ENCODE assay signal across 8 cellular contexts in genomic region chr20:62925420-62926228, GRCh38. TPM values are rescaled to one million over a fixed set of nuclear protein-coding genes. Genes with fewer than 3 reads are reported as not detected.
DNase-seq lines count a peak whose midpoint lies in the region; ATAC-seq and TF ChIP-seq lines count a peak whose summit lies in the region.

No MANE protein-coding gene starts in this region.

- H3K18ac ChIP-seq in neuronal stem cell (ENCODE audit: low read length): peak overlapping the region; percentile 94

- no peak for TF ChIP-seq CTCF in GM12865 (IDR thresholded peaks at IDR 0.05; ENCODE audit: insufficient read depth, low read depth, low read length, missing control alignments)
- TF ChIP-seq CTCF in HCT116 (IDR thresholded peaks at IDR 0.05 in 2 of 3, conservative IDR thresholded peaks at IDR 0.05 in 1 of 3; ENCODE audit: borderline replicate concordance in 1 of 3, insufficient read depth in 1 of 3, low read depth in 2 of 3, low read length in 2 of 3): no peak
- TF ChIP-seq CTCF in fibroblast of mammary gland (conservative IDR thresholded peaks at IDR 0.05; ENCODE audit: control insufficient read depth, insufficient read depth, low read depth, low read length): no peak

- 0 out of 4 replicates have a peak, but pooled peaks cover 0 to 3% of the 10 kb centered on the region in 2 experiments for H3K36me3 ChIP-seq in HCT116 (ENCODE audit: control insufficient read depth in 1 of 2, insufficient read depth in 2 of 2, low read length in 2 of 2)
- peaks cover 0 to 12% of the 10 kb centered on the region in 2 donors for H3K36me3 ChIP-seq in neuronal stem cell (replicated peaks in 1 of 2; ENCODE audit: control insufficient read depth in 2 of 2, insufficient read depth in 2 of 2, low read length in 2 of 2)

- H3K27me3 ChIP-seq in HCT116 (ENCODE audit: insufficient read depth, low read length) (no peaks in the 10 kb centered on the region), neuronal stem cell (ENCODE audit: control insufficient read depth in 3 of 3, insufficient read depth in 3 of 3, low read depth in 1 of 3, low read length in 3 of 3) (no peaks in the 10 kb centered on the region)

- no peak for TF ChIP-seq RAD21 in HCT116 (IDR thresholded peaks at IDR 0.05; ENCODE audit: low read depth)

- ATAC-seq in HCT116: peak; percentile 8

- H3K27ac ChIP-seq in HCT116 (ENCODE audit: low read depth, low read length): peak overlapping the region; percentile 94
- H3K27ac ChIP-seq in neuronal stem cell (replicated peaks; ENCODE audit: low read length): peak overlapping the region; percentile 51

- peak overlapping the region; percentile 85 for H2AK5ac ChIP-seq in neuronal stem cell (ENCODE audit: low read depth, low read length)

- H2BK12ac ChIP-seq in neuronal stem cell (ENCODE audit: low read length): no peak overlapping the region

- H3K9ac ChIP-seq in HCT116 (ENCODE audit: low read length) (peak overlapping the region; percentile 96), neuronal stem cell (ENCODE audit: low read depth, low read length, poor library complexity) (peak overlapping the region; percentile 95)

- no peak overlapping the region for H2BK15ac ChIP-seq in neuronal stem cell (ENCODE audit: low read length)

- peak overlapping the region; percentile 62 for H2BK5ac ChIP-seq in neuronal stem cell (ENCODE audit: low read length)

- no peak overlapping the region for H2AFZ ChIP-seq in HCT116 (ENCODE audit: low read depth, low read length, poor library complexity, severe bottlenecking)
- peak overlapping the region; percentile 84 for H2AFZ ChIP-seq in neuronal stem cell (ENCODE audit: low read length)

- intact Hi-C loops in HCT116 (cut with micrococcal nuclease): no loop called here

- TF ChIP-seq POLR2A in HCT116 (IDR thresholded peaks at IDR 0.05; ENCODE audit: borderline replicate concordance, extremely low read depth, insufficient read depth, insufficient read length): no peak

- H2BK120ac ChIP-seq in neuronal stem cell (ENCODE audit: low read depth, low read length): no peak overlapping the region

- H4K91ac ChIP-seq in neuronal stem cell (ENCODE audit: low read depth, low read length, poor library complexity): no peak overlapping the region

- H3K9me3 ChIP-seq in HCT116 (ENCODE audit: control insufficient read depth in 1 of 2, insufficient read depth in 1 of 2, low read depth in 1 of 2, low read length in 2 of 2) (no peaks in the 10 kb centered on the region), neuronal stem cell (replicated peaks in 1 of 2; ENCODE audit: control insufficient read depth in 2 of 2, insufficient read depth in 1 of 2, low read depth in 1 of 2, low read length in 2 of 2) (no peaks in the 10 kb centered on the region)

- H3K9me2 ChIP-seq in HCT116 (ENCODE audit: insufficient read depth): no peaks in the 10 kb centered on the region

- H3K23ac ChIP-seq in neuronal stem cell (ENCODE audit: low read depth, low read length, poor library complexity): peak overlapping the region; percentile 55

- H3K4me2 ChIP-seq in HCT116 (ENCODE audit: low read length): peak overlapping the region; percentile 75
- peak overlapping the region; percentile 67 for H3K4me2 ChIP-seq in neuronal stem cell (ENCODE audit: insufficient read depth, low read length, poor library complexity, severe bottlenecking)

- peaks cover 4% of the 10 kb centered on the region for H3K79me1 ChIP-seq in neuronal stem cell (ENCODE audit: low read depth, low read length)

- peaks cover 46% of the 10 kb centered on the region for H4K20me1 ChIP-seq in HCT116 (ENCODE audit: insufficient read depth)

- H4K8ac ChIP-seq in neuronal stem cell (ENCODE audit: low read depth, low read length): no peak overlapping the region

- peak; percentile 69 for DNase-seq in GM12865 (ENCODE audit: low read depth)
- DNase-seq in HCT116 (ENCODE audit: low read depth, low spot score): no peak
- DNase-seq in NAMALWA (ENCODE audit: low spot score): peak; percentile 61
- peak; percentile 66 to 70 for DNase-seq in activated T-cell treated with anti-CD3 and anti-CD28 coated beads, Interleukin-2, amount 50 U/mL, for 48 hours
- DNase-seq in fibroblast of mammary gland (ENCODE audit: low read depth): no peak
- no peak for DNase-seq in neuronal stem cell (ENCODE audit: low spot score)
- DNase-seq in pons (ENCODE audit: low spot score): no peak
- no peak for DNase-seq in HEK293T (ENCODE audit: extremely low spot score)

- peaks cover 99% of the 10 kb centered on the region for H3K79me2 ChIP-seq in HCT116 (ENCODE audit: insufficient read depth, low read length)

- WGBS in neuronal stem cell (ENCODE audit: extremely low coverage in 2 of 2, insufficient read length in 2 of 2, insufficient replicate concordance in 1 of 2), 2 donors: no CpG with 5 or more reads among the region's 63 CpGs

- POLR2A ChIA-PET in HCT116 (lab: Charles Lee) (no interaction called here), HEK293T (lab: Yijun Ruan, JAX) (interaction anchor here (6.5 kb wide), 1 partner anchor 11 kb away, joined by 50 read pairs; the partner anchor contains the start of gene GID8)

- TSS peak; percentile 51 for BruUV-seq in HCT116 (replicated peaks; lab: Mats Ljungman, UMichigan)

- H3K4me1 ChIP-seq in HCT116 (ENCODE audit: control insufficient read depth in 1 of 2, insufficient read depth in 2 of 2, low read length in 2 of 2) (peaks cover 49 to 79% of the 10 kb centered on the region in 2 experiments), neuronal stem cell (ENCODE audit: control insufficient read depth in 2 of 2, insufficient read depth in 1 of 2, low read depth in 1 of 2, low read length in 2 of 2) (peaks cover 13 to 30% of the 10 kb centered on the region in 2 donors)

- H3K14ac ChIP-seq in neuronal stem cell (ENCODE audit: low read length): peak overlapping the region; percentile 56

- no peak overlapping the region for H3K4ac ChIP-seq in neuronal stem cell (ENCODE audit: low read length)

- peak overlapping the region; percentile 90 for H3K4me3 ChIP-seq in GM12865 (ENCODE audit: low read depth, low read length)
- H3K4me3 ChIP-seq in HCT116 (replicated peaks in 1 of 2; ENCODE audit: low read depth in 1 of 2, low read length in 2 of 2): peak overlapping the region; percentile 71 to 89
- peak overlapping the region; percentile 90 for H3K4me3 ChIP-seq in fibroblast of mammary gland (ENCODE audit: control insufficient read depth, low read depth, low read length)
- peak overlapping the region; percentile 93 to 97 for H3K4me3 ChIP-seq in neuronal stem cell (ENCODE audit: low read length in 2 of 2)

- CTCF ChIA-PET in HCT116 (lab: Charles Lee) (no interaction called here), HEK293T (lab: Yijun Ruan, JAX) (interaction anchor here (1.0 kb wide), 1 partner anchor 18 kb away, joined by 3 read pairs; no protein-coding TSS in a partner anchor)

- RAD21 ChIA-PET in HCT116 (lab: Charles Lee; ENCODE audit: low non-redundant PET in 1 of 2, low total read pairs in 2 of 2, uncharacterized antibody in 2 of 2, unreplicated experiment in 2 of 2): no interaction called here

TF ChIP-seq in HCT116, 20 proteins besides CTCF, POLR2A, EP300 and RAD21:
- no peak for TF ChIP-seq YY1 (IDR thresholded peaks at IDR 0.05; ENCODE audit: extremely low read depth, insufficient replicate concordance, low read depth, low read length)
- TF ChIP-seq EZH2 (IDR thresholded peaks at IDR 0.05): no peak

TF ChIP-seq in HEK293T, 16 proteins besides CTCF, POLR2A, EP300 and RAD21:
- TF ChIP-seq L3MBTL2 (conservative IDR thresholded peaks at IDR 0.05) (no peak), FOXM1 (IDR thresholded peaks at IDR 0.05; ENCODE audit: borderline replicate concordance) (no peak), SUZ12 (IDR thresholded peaks at IDR 0.05) (no peak), LEF1 (IDR thresholded peaks at IDR 0.05; ENCODE audit: borderline replicate concordance) (no peak), PKNOX1 (IDR thresholded peaks at IDR 0.05) (no peak), NFRKB (IDR thresholded peaks at IDR 0.05) (no peak), ARNT (IDR thresholded peaks at IDR 0.05) (no peak), SP1 (IDR thresholded peaks at IDR 0.05) (no peak), HDGF (IDR thresholded peaks at IDR 0.05; ENCODE audit: borderline replicate concordance) (no peak), CTBP1 (IDR thresholded peaks at IDR 0.05; ENCODE audit: borderline replicate concordance) (no peak), ELF4 (IDR thresholded peaks at IDR 0.05) (no peak), FOXK2 (IDR thresholded peaks at IDR 0.05) (no peak), FOXA1 (IDR thresholded peaks at IDR 0.05) (no peak), TARDBP (IDR thresholded peaks at IDR 0.05) (no peak), BHLHE40 (IDR thresholded peaks at IDR 0.05; ENCODE audit: borderline replicate concordance) (no peak), ZNF384 (IDR thresholded peaks at IDR 0.05) (no peak)

RNA-seq across cellular contexts. Expression of gene DIDO1, which starts 0.7 kb away (rescaled TPM):
- 41.4 TPM for total RNA-seq in HCT116 (2021; ENCODE audit: unreplicated experiment)
- polyA plus RNA-seq in HCT116 (2012): 18.9 and 21.9 TPM in 2 replicates
- polyA plus RNA-seq in neuronal stem cell (2013, experiment 1 of 2): 50.1 TPM
- 49.8 TPM for polyA plus RNA-seq in neuronal stem cell (2013, experiment 2 of 2)

RNA-seq across cellular contexts. Expression of gene GID8, which starts 12.3 kb away (rescaled TPM):
- total RNA-seq in HCT116 (2021; ENCODE audit: unreplicated experiment): 35.6 TPM
- polyA plus RNA-seq in HCT116 (2012): 22.1 and 24.1 TPM in 2 replicates
- 34.3 TPM for polyA plus RNA-seq in neuronal stem cell (2013, experiment 1 of 2)
- 35.7 TPM for polyA plus RNA-seq in neuronal stem cell (2013, experiment 2 of 2)

RNA-seq across cellular contexts. Expression of gene SLC17A9, which starts 26.9 kb away (rescaled TPM):
- 37.6 TPM for total RNA-seq in HCT116 (2021; ENCODE audit: unreplicated experiment)
- 24.4 and 24.9 TPM in 2 replicates for polyA plus RNA-seq in HCT116 (2012)
- polyA plus RNA-seq in neuronal stem cell (2013, experiment 1 of 2): 1.6 TPM
- 1.9 TPM for polyA plus RNA-seq in neuronal stem cell (2013, experiment 2 of 2)

Comparison
In these comparisons a context has a peak if more than half of its experiments do, and no peak if none do; other contexts are left out.
1. DNase-seq: peak in GM12865 (single experiment), NAMALWA (single experiment) and activated T-cell treated with anti-CD3 and anti-CD28 coated beads, Interleukin-2, amount 50 U/mL, for 48 hours (2 of 2); none in HCT116 (single experiment), fibroblast of mammary gland (single experiment), neuronal stem cell (single experiment), pons (single experiment) and HEK293T (single experiment).
2. Peak in every context shown above with its lines, with median percentiles within 50 percentile points of each other: H3K4me3 ChIP-seq.